Comparison of ENCODE assay signal across 1 cellular context in the genomic region with DNA sequence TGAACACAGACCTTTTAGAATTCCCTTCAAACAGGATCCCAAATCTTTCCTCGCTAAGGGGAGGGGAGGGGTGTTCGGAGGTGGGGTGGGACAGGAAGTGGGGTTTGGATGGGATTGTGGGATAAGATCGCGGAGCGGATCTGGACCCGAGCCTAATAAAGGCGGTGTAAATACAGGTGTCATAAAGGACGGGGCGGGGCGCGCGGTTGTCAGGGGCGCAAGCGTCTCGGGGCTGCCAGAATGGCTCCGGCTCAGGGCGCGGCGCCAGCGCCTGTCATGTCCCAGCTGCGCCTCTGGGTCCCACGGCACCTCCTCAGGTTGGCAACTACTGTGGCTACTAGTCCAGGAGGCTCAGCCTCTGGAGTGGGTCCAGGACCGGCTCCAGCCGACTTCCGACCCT.
TF ChIP-seq lines count a peak whose summit lies in the region.

No MANE protein-coding gene starts in this region.

TF ChIP-seq in liver, 16 proteins besides CTCF, POLR2A, EP300 and RAD21 (continued from another document):
- TF ChIP-seq, protein P1, sequence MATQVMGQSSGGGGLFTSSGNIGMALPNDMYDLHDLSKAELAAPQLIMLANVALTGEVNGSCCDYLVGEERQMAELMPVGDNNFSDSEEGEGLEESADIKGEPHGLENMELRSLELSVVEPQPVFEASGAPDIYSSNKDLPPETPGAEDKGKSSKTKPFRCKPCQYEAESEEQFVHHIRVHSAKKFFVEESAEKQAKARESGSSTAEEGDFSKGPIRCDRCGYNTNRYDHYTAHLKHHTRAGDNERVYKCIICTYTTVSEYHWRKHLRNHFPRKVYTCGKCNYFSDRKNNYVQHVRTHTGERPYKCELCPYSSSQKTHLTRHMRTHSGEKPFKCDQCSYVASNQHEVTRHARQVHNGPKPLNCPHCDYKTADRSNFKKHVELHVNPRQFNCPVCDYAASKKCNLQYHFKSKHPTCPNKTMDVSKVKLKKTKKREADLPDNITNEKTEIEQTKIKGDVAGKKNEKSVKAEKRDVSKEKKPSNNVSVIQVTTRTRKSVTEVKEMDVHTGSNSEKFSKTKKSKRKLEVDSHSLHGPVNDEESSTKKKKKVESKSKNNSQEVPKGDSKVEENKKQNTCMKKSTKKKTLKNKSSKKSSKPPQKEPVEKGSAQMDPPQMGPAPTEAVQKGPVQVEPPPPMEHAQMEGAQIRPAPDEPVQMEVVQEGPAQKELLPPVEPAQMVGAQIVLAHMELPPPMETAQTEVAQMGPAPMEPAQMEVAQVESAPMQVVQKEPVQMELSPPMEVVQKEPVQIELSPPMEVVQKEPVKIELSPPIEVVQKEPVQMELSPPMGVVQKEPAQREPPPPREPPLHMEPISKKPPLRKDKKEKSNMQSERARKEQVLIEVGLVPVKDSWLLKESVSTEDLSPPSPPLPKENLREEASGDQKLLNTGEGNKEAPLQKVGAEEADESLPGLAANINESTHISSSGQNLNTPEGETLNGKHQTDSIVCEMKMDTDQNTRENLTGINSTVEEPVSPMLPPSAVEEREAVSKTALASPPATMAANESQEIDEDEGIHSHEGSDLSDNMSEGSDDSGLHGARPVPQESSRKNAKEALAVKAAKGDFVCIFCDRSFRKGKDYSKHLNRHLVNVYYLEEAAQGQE (IDR thresholded peaks at IDR 0.05) = no peak
- no peak for TF ChIP-seq FOXA2 (IDR thresholded peaks at IDR 0.05)
- TF ChIP-seq, protein P2, sequence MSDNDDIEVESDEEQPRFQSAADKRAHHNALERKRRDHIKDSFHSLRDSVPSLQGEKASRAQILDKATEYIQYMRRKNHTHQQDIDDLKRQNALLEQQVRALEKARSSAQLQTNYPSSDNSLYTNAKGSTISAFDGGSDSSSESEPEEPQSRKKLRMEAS (IDR thresholded peaks at IDR 0.05) = no peak
- TF ChIP-seq, protein P3, sequence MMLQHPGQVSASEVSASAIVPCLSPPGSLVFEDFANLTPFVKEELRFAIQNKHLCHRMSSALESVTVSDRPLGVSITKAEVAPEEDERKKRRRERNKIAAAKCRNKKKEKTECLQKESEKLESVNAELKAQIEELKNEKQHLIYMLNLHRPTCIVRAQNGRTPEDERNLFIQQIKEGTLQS (IDR thresholded peaks at IDR 0.05) = no peak
